ENCODE assay signal across 11 cellular contexts in genomic region chr3:197718904-197719303, GRCh38. TPM values are rescaled to one million over a fixed set of nuclear protein-coding genes. Genes with fewer than 3 reads are reported as not detected.
A peak's percentile ranks its signal among the peaks of the same experiment; 100 is the strongest.
DNase-seq lines count a peak whose midpoint lies in the region; ATAC-seq and TF ChIP-seq lines count a peak whose summit lies in the region.
"Had no signal": no experiment of that assay in that cellular context is flagged by ENCODE, and none has a peak within 500 bp of the region (broad histone marks: within the 10 kb centered on the region; RNA-seq: fewer than 3 reads in every experiment).

No MANE protein-coding gene starts in this region.

- no peaks in the 10 kb centered on the region for H3K4me1 ChIP-seq in body of pancreas

- intact Hi-C loops in body of pancreas (cut with DNase I), result no loop called here

- WGBS in body of pancreas, 2 donors, result 71 to 84% methylated on average over 8 of the region's 8 CpGs

- no peak overlapping the region for H3K4me3 ChIP-seq in body of pancreas

- in situ Hi-C loops in ACHN (cut with HindIII; ENCODE audit: low pct_ligation_motif_present, low pct_unique_long_range_greater_than_20kb, low sequenced_read_pairs), result no loop called here

- peak; percentile 83 for ATAC-seq in body of pancreas

- H3K36me3 ChIP-seq in body of pancreas (replicated peaks in 1 of 2; ENCODE audit: insufficient read depth in 1 of 2, low read depth in 2 of 2), result no peaks in the 10 kb centered on the region

- peaks cover 0 to 4% (median 0%) of the 10 kb centered on the region in 3 donors for H3K9me3 ChIP-seq in body of pancreas

- peak overlapping the region in 2 of 4 donors; percentile 8 to 16 for H3K27ac ChIP-seq in body of pancreas

- no peak for TF ChIP-seq POLR2A in body of pancreas (IDR thresholded peaks at IDR 0.05)

- no peaks in the 10 kb centered on the region for H3K27me3 ChIP-seq in body of pancreas

- peak; percentile 92 for DNase-seq in ACHN
- peak; percentile 80 for DNase-seq in HT-29 (ENCODE audit: low spot score)
- DNase-seq in body of pancreas, result peak in 2 of 4 donors; percentile 13 to 33
- peak; percentile 98 for DNase-seq in kidney tubule cell (ENCODE audit: low spot score)
- no peak for DNase-seq in GM20000 (ENCODE audit: low spot score)
- DNase-seq in KG1 (lab: John Stamatoyannopoulos, UW), result no peak
- DNase-seq in dedifferentiated amniotic fluid mesenchymal stem cell (ENCODE audit: extremely low spot score), result no peak
- DNase-seq in SK-N-DZ (ENCODE audit: low spot score), result no peak
- DNase-seq: activated gamma-delta T cell treated with Interleukin-2 at 50 U/mL for 16 hours; CD8-positive, alpha-beta memory T cell; NCI-H524 treated with DMSO at 0.1 percent for 48 hours had no signal

- TF ChIP-seq CTCF in body of pancreas (IDR thresholded peaks at IDR 0.05), result no peak
- no peak for TF ChIP-seq CTCF in GM20000 (IDR thresholded peaks at IDR 0.05; ENCODE audit: extremely low read depth, missing control alignments)

RNA-seq across cellular contexts. Expression of gene RUBCN, which starts 17.8 kb away (rescaled TPM):
- 14.9 and 16.1 TPM in 2 replicates for total RNA-seq in HT-29 (2014; rRNA removed; shearing (Covaris generic))
- total RNA-seq in body of pancreas, result 10 to 100 TPM; 23.1 to 33.0 TPM
- 11.3 and 12.7 TPM in 2 replicates for polyA plus RNA-seq in SK-N-DZ (2014; cell fraction: cytosol; rRNA removed)
- polyA plus RNA-seq in SK-N-DZ (2014; cell fraction: nucleus; rRNA removed), result 14.2 and 22.1 TPM in 2 replicates

RNA-seq across cellular contexts. Expression of gene FYTTD1, which starts 30.8 kb away (rescaled TPM):
- total RNA-seq in HT-29 (2014; rRNA removed; shearing (Covaris generic)), result 29.2 and 41.6 TPM in 2 replicates
- total RNA-seq in body of pancreas, result 10 to 100 TPM; 13.8 to 16.3 TPM
- polyA plus RNA-seq in SK-N-DZ (2014; cell fraction: cytosol; rRNA removed), result 37.3 and 42.3 TPM in 2 replicates
- polyA plus RNA-seq in SK-N-DZ (2014; cell fraction: nucleus; rRNA removed), result 27.8 and 37.0 TPM in 2 replicates

Comparison
In these comparisons a context has a peak if more than half of its experiments do, and no peak if none do; other contexts are left out.
1. DNase-seq: peak in ACHN (single experiment), HT-29 (single experiment) and kidney tubule cell (single experiment); none in GM20000 (single experiment), KG1 (single experiment), dedifferentiated amniotic fluid mesenchymal stem cell (single experiment) and SK-N-DZ (single experiment).